In the genomic region with DNA sequence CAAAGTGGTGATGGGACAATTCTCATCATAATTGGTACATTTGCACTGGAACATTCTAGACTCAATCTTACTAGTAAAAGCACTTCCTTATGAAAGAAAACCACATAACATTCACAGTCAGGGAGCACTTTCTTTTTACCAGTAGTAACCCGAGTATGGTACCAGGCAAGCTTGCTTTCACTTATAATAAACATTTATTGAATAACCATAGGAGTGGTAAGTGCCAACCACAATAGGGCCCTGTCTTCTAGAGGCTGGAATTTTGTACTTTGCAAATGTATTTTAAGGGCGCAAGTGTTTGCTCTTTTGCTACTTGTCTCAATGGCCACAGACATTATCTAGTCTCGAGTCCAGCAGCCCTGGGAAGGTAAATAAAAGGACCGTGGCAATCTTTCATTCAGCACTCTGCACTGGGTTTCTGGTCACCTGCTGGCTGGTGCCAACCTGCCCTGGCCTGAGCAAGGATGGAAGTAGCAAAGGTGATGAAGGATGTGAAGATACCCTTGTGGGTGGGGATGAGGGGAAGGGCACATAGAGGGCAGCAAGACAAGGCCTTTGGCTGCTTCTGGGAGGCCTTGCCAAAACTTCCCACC, we compare ENCODE assay signal across 31 cellular contexts. TPM values are rescaled to one million over a fixed set of nuclear protein-coding genes. Genes with fewer than 3 reads are reported as not detected.
DNase-seq lines count a peak whose midpoint lies in the region; ATAC-seq, FAIRE-seq and TF ChIP-seq lines count a peak whose summit lies in the region.
"Had no signal": no experiment of that assay in that cellular context is flagged by ENCODE, and none has a peak within 500 bp of the region (broad histone marks: within the 10 kb centered on the region; RNA-seq: fewer than 3 reads in every experiment).

No MANE protein-coding gene starts in this region.

- TF ChIP-seq POLR2A in transverse colon (IDR thresholded peaks at IDR 0.05), result no peak

- no peaks in the 10 kb centered on the region for H4K20me1 ChIP-seq in smooth muscle cell (ENCODE audit: low read depth)

- in situ Hi-C loops in transverse colon (cut with MboI; ENCODE audit: low pct_ligation_motif_present in 1 of 4, low pct_unique_long_range_greater_than_20kb in 1 of 4, low sequenced_read_pairs in 3 of 4), result loop anchor here in 3 of 4 donors (5.0 to 25.0 kb wide), 4 partner anchors 180 to 975 kb away; no protein-coding TSS in a partner anchor

- H3K36me3 ChIP-seq in kidney (ENCODE audit: control insufficient read depth in 1 of 2, insufficient read depth in 2 of 2, low read length in 2 of 2), result no peaks in the 10 kb centered on the region
- no peaks in the 10 kb centered on the region for H3K36me3 ChIP-seq in transverse colon
- no peaks in the 10 kb centered on the region for H3K36me3 ChIP-seq in smooth muscle cell (ENCODE audit: low read depth)
- H3K36me3 ChIP-seq: BLaER1, gastroesophageal sphincter had no signal

- WGBS in transverse colon (ENCODE audit: low coverage in 1 of 2), 2 donors, result 10 to 44% methylated on average over 3 to 4 of the region's 4 CpGs
- WGBS in smooth muscle cell (ENCODE audit: low lambda C conversion rate), result 92% methylated on average over 4 of the region's 4 CpGs

- H3F3A ChIP-seq in smooth muscle cell (ENCODE audit: low read depth), result peaks cover 7% of the 10 kb centered on the region

- H3K4me2 ChIP-seq in smooth muscle cell, result no peak overlapping the region
- H3K4me2 ChIP-seq: BLaER1 had no signal

- no peak overlapping the region for H3K27ac Mint-ChIP-seq in activated T-cell treated with anti-CD3 and anti-CD28 coated beads, Interleukin-2, amount 50 U/mL, for 72 hours
- H3K27ac Mint-ChIP-seq: activated T-helper 1 cell treated with anti-CD3 and anti-CD28 coated beads, Interleukin-12 subunit alpha, Interleukin-12 subunit beta, Interleukin-2, Interleukin-4 antibody, amounts not matched to agents 30 ng/mL and 10 ng/mL and 1 ng/mL, durations not matched to agents 14 hours and 24 hours and 36 hours had no signal

- no peaks in the 10 kb centered on the region for H3K27me3 ChIP-seq in transverse colon
- no peaks in the 10 kb centered on the region for H3K27me3 ChIP-seq in smooth muscle cell (ENCODE audit: low read depth)
- H3K27me3 ChIP-seq: BLaER1, gastroesophageal sphincter had no signal

- H2AFZ ChIP-seq in smooth muscle cell (ENCODE audit: low read depth), result no peak overlapping the region

- intact Hi-C loops in kidney (cut with DNase I) (no loop called here), transverse colon (cut with DNase I; ENCODE audit: low total_unique reads) (no loop called here)

- no peaks in the 10 kb centered on the region for H3K36me3 Mint-ChIP-seq in activated T-cell treated with anti-CD3 and anti-CD28 coated beads, Interleukin-2, amount 50 U/mL, for 72 hours (ENCODE audit: insufficient read depth in 2 of 2)
- H3K36me3 Mint-ChIP-seq: activated naive CD4-positive, alpha-beta T cell treated with anti-CD3 and anti-CD28 coated beads, Interleukin-2, amount 50 U/mL, for 24 hours had no signal

- TF ChIP-seq CTCF in kidney (IDR thresholded peaks at IDR 0.05; ENCODE audit: borderline replicate concordance, extremely low read depth, insufficient read depth) (no peak), transverse colon (IDR thresholded peaks at IDR 0.05) (no peak), smooth muscle cell (IDR thresholded peaks at IDR 0.05; ENCODE audit: borderline replicate concordance, insufficient read depth, poor library complexity, severe bottlenecking) (no peak)

- H3K27me3 Mint-ChIP-seq in activated T-cell treated with anti-CD3 and anti-CD28 coated beads, Interleukin-2, amount 50 U/mL, for 72 hours (ENCODE audit: low read depth), result peaks cover 21% of the 10 kb centered on the region

- FAIRE-seq in kidney (lab: Jason Lieb, UNC), result no peak
- FAIRE-seq: D721Med, TTC549 had no signal

- H3K4me1 ChIP-seq in kidney (ENCODE audit: control insufficient read depth in 1 of 2, insufficient read depth in 1 of 2, low read depth in 1 of 2, low read length in 2 of 2) (peaks cover 20 to 30% of the 10 kb centered on the region in 2 donors), transverse colon (peaks cover 10 to 39% (median 21%) of the 10 kb centered on the region in 4 donors), smooth muscle cell (ENCODE audit: low read depth) (peaks cover 3% of the 10 kb centered on the region)

- H3K4me3 ChIP-seq in kidney (ENCODE audit: low read length in 2 of 2) (no peak overlapping the region), transverse colon (no peak overlapping the region), smooth muscle cell (no peak overlapping the region)
- H3K4me3 ChIP-seq: BLaER1, gastroesophageal sphincter had no signal

- H3K79me2 ChIP-seq in smooth muscle cell (ENCODE audit: low read depth), result no peaks in the 10 kb centered on the region

- no peak for TF ChIP-seq EP300 in transverse colon (IDR thresholded peaks at IDR 0.05; ENCODE audit: low read depth)

- H3K9me3 Mint-ChIP-seq in activated T-cell treated with anti-CD3 and anti-CD28 coated beads, Interleukin-2, amount 50 U/mL, for 72 hours, result no peaks in the 10 kb centered on the region
- H3K9me3 Mint-ChIP-seq: activated naive CD4-positive, alpha-beta T cell treated with anti-CD3 and anti-CD28 coated beads, Interleukin-2, amount 50 U/mL, for 24 hours; activated T-helper 1 cell treated with anti-CD3 and anti-CD28 coated beads, Interleukin-12 subunit alpha, Interleukin-12 subunit beta, Interleukin-2, Interleukin-4 antibody, amounts not matched to agents 30 ng/mL and 10 ng/mL and 1 ng/mL, durations not matched to agents 14 hours and 24 hours and 36 hours had no signal

- H3K27ac ChIP-seq in kidney (ENCODE audit: low read depth in 2 of 2, low read length in 2 of 2) (peak overlapping the region; percentile 5 to 51), transverse colon (peak overlapping the region; percentile 31 to 59 (median 44)), smooth muscle cell (ENCODE audit: low read depth) (no peak overlapping the region)
- H3K27ac ChIP-seq: BLaER1, gastroesophageal sphincter, HL-60 had no signal

- H3K4me1 Mint-ChIP-seq in activated T-cell treated with anti-CD3 and anti-CD28 coated beads, Interleukin-2, amount 50 U/mL, for 72 hours (ENCODE audit: low read depth), result no peaks in the 10 kb centered on the region
- H3K4me1 Mint-ChIP-seq: activated naive CD4-positive, alpha-beta T cell treated with anti-CD3 and anti-CD28 coated beads, Interleukin-2, amount 50 U/mL, for 24 hours had no signal

- no peak overlapping the region for H3K4me3 Mint-ChIP-seq in activated T-cell treated with anti-CD3 and anti-CD28 coated beads, Interleukin-2, amount 50 U/mL, for 72 hours
- H3K4me3 Mint-ChIP-seq: activated naive CD4-positive, alpha-beta T cell treated with anti-CD3 and anti-CD28 coated beads, Interleukin-2, amount 50 U/mL, for 24 hours; activated T-helper 1 cell treated with anti-CD3 and anti-CD28 coated beads, Interleukin-12 subunit alpha, Interleukin-12 subunit beta, Interleukin-2, Interleukin-4 antibody, amounts not matched to agents 30 ng/mL and 10 ng/mL and 1 ng/mL, durations not matched to agents 14 hours and 24 hours and 36 hours had no signal

- DNase-seq in NCI-H1417 (lab: John Stamatoyannopoulos, UW) (peak in 2 of 3 experiments; percentile 27 to 80), NCI-H1417 treated with DMSO at 0.1 percent for 48 hours (lab: John Stamatoyannopoulos, UW) (no peak), NCI-H2196 treated with DMSO at 0.1 percent for 48 hours (lab: John Stamatoyannopoulos, UW; ENCODE audit: unreplicated experiment) (peak; percentile 3), kidney (no peak), transverse colon (no peak), smooth muscle cell (lab: John Stamatoyannopoulos, UW; ENCODE audit: unreplicated experiment) (no peak), AG08396 (ENCODE audit: low spot score) (no peak)
- no peak for DNase-seq in activated T-cell treated with anti-CD3 and anti-CD28 coated beads, Interleukin-2, amount 50 U/mL, for 72 hours
- DNase-seq: activated CD4-positive, alpha-beta T cell treated with anti-CD3 and anti-CD28 coated beads for 4 hours; aorta; cerebellar nuclear complex; effector CD8-positive, alpha-beta T cell; GDM1; IMR-90; NCI-H1694; NCI-H526; stimulated activated CD4-positive, alpha-beta T cell treated with anti-CD3 and anti-CD28 coated beads, Interleukin-12 subunit alpha, Interleukin-12 subunit beta, amount 100 ng/mL, for 4 hours; SW 1271 had no signal

- no peaks in the 10 kb centered on the region for H3K9me3 ChIP-seq in kidney (ENCODE audit: control insufficient read depth in 1 of 2, low read length in 2 of 2)
- no peaks in the 10 kb centered on the region for H3K9me3 ChIP-seq in transverse colon
- H3K9me3 ChIP-seq in smooth muscle cell (replicated peaks; ENCODE audit: low read depth), result no peaks in the 10 kb centered on the region
- H3K9me3 ChIP-seq: BLaER1, gastroesophageal sphincter had no signal

- ATAC-seq in activated T-cell treated with anti-CD3 and anti-CD28 coated beads, Interleukin-2, amount 50 U/mL, for 72 hours (replicated peaks in 1 of 2), result no peak
- ATAC-seq: gastroesophageal sphincter, Right ventricle myocardium inferior had no signal

- H3K9ac ChIP-seq in kidney (ENCODE audit: low read length in 2 of 2) (no peak overlapping the region), smooth muscle cell (ENCODE audit: low read depth) (no peak overlapping the region)
- H3K9ac ChIP-seq: BLaER1 had no signal

RNA-seq across cellular contexts. Expression of a gene that starts 24.2 kb away (rescaled TPM):
- total RNA-seq in kidney (not detected), transverse colon (not detected), smooth muscle cell (not detected in 2 replicates)
- polyA plus RNA-seq in kidney (ENCODE audit: insufficient read depth, low read depth, low replicate concordance) (not detected), smooth muscle cell (not detected in 2 replicates)
- not detected for total RNA-seq in activated T-cell treated with anti-CD3 and anti-CD28 coated beads, Interleukin-2, amount 50 U/mL, for 72 hours
- total RNA-seq: A172; activated T-helper 1 cell treated with anti-CD3 and anti-CD28 coated beads, Interleukin-12 subunit alpha, Interleukin-12 subunit beta, Interleukin-2, Interleukin-4 antibody, amounts not matched to agents 30 ng/mL and 10 ng/mL and 1 ng/mL, durations not matched to agents 14 hours and 24 hours and 36 hours; aorta; gastroesophageal sphincter; IMR-90; MCF 10A; mucosa of gallbladder; renal cortical epithelial cell; Right ventricle myocardium inferior; urinary bladder had no signal
- polyA plus RNA-seq: aorta, IMR-90, urinary bladder had no signal

RNA-seq across cellular contexts. Expression of a gene that starts 35.4 kb away (rescaled TPM):
- total RNA-seq in kidney (16.2 TPM), transverse colon (10 to 100 TPM in 3 of 4 donors, 1 to 10 TPM in 1; 5.2 to 39.2 (median 20.1) TPM), smooth muscle cell (6.8 and 7.8 TPM in 2 replicates)
- polyA plus RNA-seq in kidney (ENCODE audit: insufficient read depth, low read depth, low replicate concordance) (9.3 TPM), smooth muscle cell (6.0 and 9.9 TPM in 2 replicates)
- under 1 TPM; 0.09 to 0.53 TPM for total RNA-seq in activated T-cell treated with anti-CD3 and anti-CD28 coated beads, Interleukin-2, amount 50 U/mL, for 72 hours

Comparison
In these comparisons a context has a peak if more than half of its experiments do, and no peak if none do; other contexts are left out.
1. DNase-seq: peak in NCI-H1417 (2 of 3) and NCI-H2196 treated with DMSO at 0.1 percent for 48 hours (single experiment); none in NCI-H1417 treated with DMSO at 0.1 percent for 48 hours (single experiment), kidney (single experiment), transverse colon (single experiment), smooth muscle cell (single experiment), activated T-cell treated with anti-CD3 and anti-CD28 coated beads, Interleukin-2, amount 50 U/mL, for 72 hours (0 of 2) and AG08396 (single experiment).